ENCODE assay signal across 1 cellular context in genomic region chr11:118923721-118924587, GRCh38.
TF ChIP-seq lines count a peak whose summit lies in the region.

No MANE protein-coding gene starts in this region.

TF ChIP-seq in H1, 55 proteins besides CTCF, POLR2A, EP300 and RAD21:
- TF ChIP-seq CBX5 (IDR thresholded peaks at IDR 0.05; ENCODE audit: low read depth, low read length) = no peak
- no peak for TF ChIP-seq MAFK (IDR thresholded peaks at IDR 0.05; ENCODE audit: low read depth, low read length)
- no peak for TF ChIP-seq RXRA (IDR thresholded peaks at IDR 0.05; ENCODE audit: insufficient read depth, low read depth, low read length)
- no peak for TF ChIP-seq EGR1 (IDR thresholded peaks at IDR 0.05; ENCODE audit: borderline replicate concordance, low read depth, low read length)
- TF ChIP-seq SP4 (IDR thresholded peaks at IDR 0.05; ENCODE audit: low read length) = no peak
- TF ChIP-seq TAF1 (IDR thresholded peaks at IDR 0.05; ENCODE audit: low read depth, low read length) = no peak
- TF ChIP-seq SUZ12 (IDR thresholded peaks at IDR 0.05; ENCODE audit: low read length) = no peak
- no peak for TF ChIP-seq ZNF274 (IDR thresholded peaks at IDR 0.05; ENCODE audit: borderline replicate concordance, extremely low read depth, low read length)
- no peak for TF ChIP-seq GABPA (IDR thresholded peaks at IDR 0.05; ENCODE audit: borderline replicate concordance, insufficient read depth, low read length)
- no peak for TF ChIP-seq ATF2 (IDR thresholded peaks at IDR 0.05; ENCODE audit: low read length)
- no peak for TF ChIP-seq KDM4A (IDR thresholded peaks at IDR 0.05; ENCODE audit: low read depth, low read length, severe bottlenecking)
- TF ChIP-seq TCF12 (IDR thresholded peaks at IDR 0.05; ENCODE audit: low read depth, low read length) = no peak
- TF ChIP-seq SIN3A (conservative IDR thresholded peaks at IDR 0.05 in 1 of 2, IDR thresholded peaks at IDR 0.05 in 1 of 2; ENCODE audit: low read depth in 1 of 2, low read length in 2 of 2) = no peak
- TF ChIP-seq POU5F1 (IDR thresholded peaks at IDR 0.05; ENCODE audit: low read depth, low read length) = no peak
- no peak for TF ChIP-seq BRCA1 (IDR thresholded peaks at IDR 0.05; ENCODE audit: low read depth, low read length)
- no peak for TF ChIP-seq CHD7 (IDR thresholded peaks at IDR 0.05; ENCODE audit: insufficient replicate concordance, low read length)
- no peak for TF ChIP-seq ATF3 (IDR thresholded peaks at IDR 0.05; ENCODE audit: insufficient read depth, low read depth, low read length)
- TF ChIP-seq CBX8 (IDR thresholded peaks at IDR 0.05; ENCODE audit: borderline replicate concordance, low read depth, low read length) = no peak
TF ChIP-seq in H1: peak in this region for 0.
